In the genomic region with DNA sequence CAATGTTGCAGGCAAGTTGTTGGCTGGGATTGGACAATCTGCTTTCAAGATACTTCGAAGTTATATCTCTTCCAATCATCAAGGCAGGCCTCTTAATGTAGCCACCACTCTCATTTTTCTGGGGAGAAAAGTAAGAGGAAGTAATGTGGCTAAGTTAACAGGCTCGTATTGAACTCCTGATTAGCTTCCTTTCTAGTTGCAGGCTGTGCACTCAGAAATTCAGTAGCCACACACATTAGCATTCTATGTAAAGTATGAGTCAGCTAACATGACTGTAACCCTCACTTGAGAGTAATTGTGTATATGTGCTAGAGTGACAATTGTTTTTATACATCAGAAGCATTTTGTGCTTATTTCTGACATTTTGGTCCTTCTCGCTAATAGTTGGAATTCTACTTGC, we compare ENCODE assay signal across 15 cellular contexts. TPM values are rescaled to one million over a fixed set of nuclear protein-coding genes. Genes with fewer than 3 reads are reported as not detected.
A peak's percentile ranks its signal among the peaks of the same experiment; 100 is the strongest.
DNase-seq lines count a peak whose midpoint lies in the region; ATAC-seq, FAIRE-seq and TF ChIP-seq lines count a peak whose summit lies in the region.
"Had no signal": no experiment of that assay in that cellular context is flagged by ENCODE, and none has a peak within 500 bp of the region (broad histone marks: within the 10 kb centered on the region; RNA-seq: fewer than 3 reads in every experiment).

No MANE protein-coding gene starts in this region.

- ATAC-seq in upper lobe of right lung (no peak), GM18505 (IDR thresholded peaks at IDR 0.05; ENCODE audit: unreplicated experiment) (no peak)
- ATAC-seq: heart right ventricle, mucosa of descending colon had no signal

- H3K36me3 ChIP-seq in upper lobe of right lung = peaks cover 6% of the 10 kb centered on the region
- no peaks in the 10 kb centered on the region for H3K36me3 ChIP-seq in hepatocyte (replicated peaks; ENCODE audit: insufficient read depth, low read depth)
- H3K36me3 ChIP-seq: BE2C had no signal

- H3K27me3 ChIP-seq in upper lobe of right lung (no peaks in the 10 kb centered on the region), hepatocyte (no peaks in the 10 kb centered on the region)
- H3K27me3 ChIP-seq: BE2C, vagina had no signal

- H3K36me3 Mint-ChIP-seq in brain = peaks cover 61% of the 10 kb centered on the region

- H3K4me1 ChIP-seq in upper lobe of right lung (peaks cover 6% of the 10 kb centered on the region), hepatocyte (ENCODE audit: insufficient read depth) (no peaks in the 10 kb centered on the region)
- H3K4me1 ChIP-seq: BE2C had no signal

- peaks cover 44% of the 10 kb centered on the region for H3K79me2 ChIP-seq in hepatocyte

- H3K27ac ChIP-seq in upper lobe of right lung (no peak overlapping the region), hepatocyte (no peak overlapping the region)
- H3K27ac ChIP-seq: heart right ventricle, vagina had no signal

- H4K20me1 ChIP-seq in hepatocyte (ENCODE audit: insufficient read depth, poor library complexity, severe bottlenecking) = peaks cover 4% of the 10 kb centered on the region

- peaks cover 32% of the 10 kb centered on the region for H3K4me1 Mint-ChIP-seq in brain

- H3K27ac Mint-ChIP-seq in brain = peak overlapping the region in 1 of 5 experiments; percentile 38

- no peak for TF ChIP-seq POLR2A in GM18505 (IDR thresholded peaks at IDR 0.05; ENCODE audit: borderline replicate concordance, extremely low read depth, insufficient read depth, insufficient read length)

- no peak overlapping the region for H2AFZ ChIP-seq in hepatocyte

- peak; percentile 24 for FAIRE-seq in GM18507 (lab: Jason Lieb, UNC)
- FAIRE-seq: colon had no signal

- TF ChIP-seq CTCF in brain (conservative IDR thresholded peaks at IDR 0.05) (no peak), upper lobe of right lung (IDR thresholded peaks at IDR 0.05) (no peak), hepatocyte (IDR thresholded peaks at IDR 0.05; ENCODE audit: poor library complexity) (no peak)

- DNase-seq in AML-193 (lab: John Stamatoyannopoulos, UW) (peak; percentile 81 to 82), GM18507 (ENCODE audit: extremely low spot score, insufficient read length, low read depth) (no peak), NOMO-1 treated with dmso at 0.1 percent for 144 hours (lab: John Stamatoyannopoulos, UW; ENCODE audit: unreplicated experiment) (peak; percentile 53), upper lobe of right lung (no peak), DMS79 treated with DMSO at 0.1 percent for 48 hours (lab: John Stamatoyannopoulos, UW) (no peak), hepatocyte (ENCODE audit: low spot score) (no peak)
- DNase-seq: BE2C, heart right ventricle, mucosa of descending colon, NCI-H526 treated with DMSO at 0.1 percent for 48 hours, T-helper 9 cell had no signal

- no peaks in the 10 kb centered on the region for H3K9me2 ChIP-seq in hepatocyte (replicated peaks; ENCODE audit: insufficient read depth)

- H3K9me3 Mint-ChIP-seq in brain = peaks cover 3 to 5% (median 4%) of the 10 kb centered on the region in 5 experiments

- peaks cover 6% of the 10 kb centered on the region for H3K27me3 Mint-ChIP-seq in brain

- intact Hi-C loops in upper lobe of right lung (cut with DNase I) = no loop called here

- no peaks in the 10 kb centered on the region for H3K9me3 ChIP-seq in upper lobe of right lung
- no peaks in the 10 kb centered on the region for H3K9me3 ChIP-seq in hepatocyte (ENCODE audit: low read depth)
- H3K9me3 ChIP-seq: BE2C, heart right ventricle, mucosa of descending colon, vagina had no signal

- peak overlapping the region in 4 of 5 experiments; percentile 33 to 79 (median 42) for H3K4me3 Mint-ChIP-seq in brain

- H3K4me2 ChIP-seq in hepatocyte = no peak overlapping the region

- WGBS in hepatocyte (ENCODE audit: low lambda C conversion rate, missing lambda C conversion rate) = 86% methylated on average over 3 of the region's 3 CpGs

- H3K4me3 ChIP-seq in upper lobe of right lung = no peak overlapping the region
- no peak overlapping the region for H3K4me3 ChIP-seq in hepatocyte
- H3K4me3 ChIP-seq: heart right ventricle, mucosa of descending colon, vagina had no signal

RNA-seq across cellular contexts. Expression of a gene that starts 3.3 kb away (rescaled TPM):
- polyA plus RNA-seq in brain (ENCODE audit: insufficient read depth, low read depth, low replicate concordance) (6.3 TPM), hepatocyte (35.7 and 36.7 TPM in 2 replicates)
- total RNA-seq in upper lobe of right lung (37.6 TPM), hepatocyte (60.5 and 61.4 TPM in 2 replicates)

Comparison
In these comparisons a context has a peak if more than half of its experiments do, and no peak if none do; other contexts are left out.
1. DNase-seq: peak in AML-193 (2 of 2) and NOMO-1 treated with dmso at 0.1 percent for 144 hours (single experiment); none in GM18507 (single experiment), upper lobe of right lung (single experiment), DMS79 treated with DMSO at 0.1 percent for 48 hours (single experiment) and hepatocyte (single experiment).